Comparison of ENCODE assay signal across 8 cellular contexts in the genomic region with DNA sequence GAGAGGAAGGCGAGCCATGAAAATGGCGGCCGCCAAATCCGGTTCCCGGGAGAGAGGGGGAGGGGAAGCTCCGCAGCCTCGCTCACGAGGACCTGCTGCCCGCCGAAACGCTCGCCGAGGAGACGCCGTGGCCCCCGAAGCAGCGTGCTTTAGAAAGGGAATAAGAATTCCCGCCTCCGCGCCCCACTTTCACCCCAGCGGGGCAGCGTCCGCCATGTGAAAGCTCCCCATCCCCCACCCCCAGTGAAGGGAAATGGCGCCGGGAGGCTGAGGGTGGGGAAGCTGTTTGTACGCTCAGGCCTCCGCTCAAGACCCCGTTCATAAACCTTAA. TPM values are rescaled to one million over a fixed set of nuclear protein-coding genes. Genes with fewer than 3 reads are reported as not detected.
A peak's percentile ranks its signal among the peaks of the same experiment; 100 is the strongest.
DNase-seq lines count a peak whose midpoint lies in the region; ATAC-seq and TF ChIP-seq lines count a peak whose summit lies in the region.

No MANE protein-coding gene starts in this region.

- peaks cover 37 to 39% of the 10 kb centered on the region in 2 donors for H3K36me3 Mint-ChIP-seq in CD14-positive monocyte

- no peaks in the 10 kb centered on the region for H3K27me3 ChIP-seq in lung (ENCODE audit: control insufficient read depth, insufficient read depth)

- peaks cover 1 to 15% of the 10 kb centered on the region in 2 donors for H3K36me3 ChIP-seq in lung (ENCODE audit: control insufficient read depth in 2 of 2, insufficient read depth in 2 of 2, low read length in 2 of 2)

- intact Hi-C loops in CD14-positive monocyte (cut with micrococcal nuclease): loop anchor here (5.0 to 10.0 kb wide), 4 partner anchors 92 to 305 kb away; partner anchors contain the start of gene SNX10 (in 1 of the 2)

- peaks cover 46% of the 10 kb centered on the region for H3K4me1 Mint-ChIP-seq in CD14-positive monocyte

- H3K27ac Mint-ChIP-seq in CD14-positive monocyte: peak overlapping the region; percentile 92 to 100 (median 100)

- peak overlapping the region; percentile 95 to 99 for H3K27ac ChIP-seq in lung (ENCODE audit: low read depth in 1 of 2, low read length in 1 of 2)

- H3K9me3 Mint-ChIP-seq in CD14-positive monocyte: peaks cover 0 to 6% (median 2%) of the 10 kb centered on the region in 7 donors

- peaks cover 2 to 16% of the 10 kb centered on the region in 2 donors for H3K4me1 ChIP-seq in lung (ENCODE audit: control insufficient read depth in 2 of 2, insufficient read depth in 2 of 2, low read length in 2 of 2)

- ATAC-seq in lung (ENCODE audit: insufficient read depth, low FRiP score) (no peak), GM18502 (IDR thresholded peaks at IDR 0.05; ENCODE audit: poor library complexity, unreplicated experiment) (no peak)

- 0 to 1% methylated on average over 28 of the region's 28 CpGs for WGBS in lung, 2 donors

- no peak for TF ChIP-seq CTCF in CD14-positive monocyte (IDR thresholded peaks at IDR 0.05)
- TF ChIP-seq CTCF in lung (IDR thresholded peaks at IDR 0.05; ENCODE audit: control extremely low read depth, extremely low read depth): no peak

- H3K27me3 Mint-ChIP-seq in CD14-positive monocyte (ENCODE audit: low read depth in 3 of 3): peaks cover 0 to 4% (median 2%) of the 10 kb centered on the region in 3 donors

- peak overlapping the region; percentile 99 to 100 for H3K4me3 Mint-ChIP-seq in CD14-positive monocyte

- H3K4me3 ChIP-seq in lung: peak overlapping the region; percentile 85

- no peaks in the 10 kb centered on the region for H3K9me3 ChIP-seq in lung (ENCODE audit: control insufficient read depth in 2 of 2, insufficient read depth in 1 of 2, low read length in 1 of 2)

- DNase-seq in CD14-positive monocyte (ENCODE audit: low spot score) (peak; percentile 59), H4 (ENCODE audit: low spot score) (peak; percentile 73), NCI-H2196 (lab: John Stamatoyannopoulos, UW; ENCODE audit: unreplicated experiment) (peak; percentile 67), dedifferentiated amniotic fluid mesenchymal stem cell (ENCODE audit: extremely low spot score) (peak; percentile 34), lung (ENCODE audit: low spot score) (peak; percentile 68)
- DNase-seq in activated CD4-positive, alpha-beta T cell treated with anti-CD3 and anti-CD28 coated beads, Interleukin-2, amount 50 U/mL, for 24 hours (ENCODE audit: low read depth in 1 of 2, low spot score in 1 of 2): peak; percentile 73 to 78
- DNase-seq in stimulated activated CD4-positive, alpha-beta T cell treated with anti-CD3 and anti-CD28 coated beads, TNF-alpha, amount 100 ng/mL, for 4 hours (ENCODE audit: low read depth in 3 of 3): peak; percentile 58 to 68 (median 62)

RNA-seq across cellular contexts. Expression of gene HNRNPA2B1, which starts 0.5 kb away (rescaled TPM):
- 100 to 1,000 TPM; 269 to 391 TPM for polyA plus RNA-seq in CD14-positive monocyte
- total RNA-seq in H4 (2014; rRNA removed; shearing (Covaris generic)): 178 and 335 TPM in 2 replicates
- total RNA-seq in lung: 100 to 1,000 TPM; 363 to 424 TPM
- 100 to 1,000 TPM; 540 to 572 TPM for polyA plus RNA-seq in lung

RNA-seq across cellular contexts. Expression of gene CBX3, which starts 1.5 kb away (rescaled TPM):
- polyA plus RNA-seq in CD14-positive monocyte: 10 to 100 TPM; 63.7 to 78.1 TPM
- total RNA-seq in H4 (2014; rRNA removed; shearing (Covaris generic)): 516 and 552 TPM in 2 replicates
- 100 to 1,000 TPM in 1 of 2 donors, 10 to 100 TPM in 1; 77.7 to 136 TPM for total RNA-seq in lung
- polyA plus RNA-seq in lung: 10 to 100 TPM; 94.4 to 95.4 TPM

RNA-seq across cellular contexts. Expression of gene NFE2L3, which starts 48.1 kb away (rescaled TPM):
- polyA plus RNA-seq in CD14-positive monocyte (10 to 100 TPM; 10.6 to 17.2 TPM), lung (1 to 10 TPM; 3.6 to 5.3 TPM)
- total RNA-seq in H4 (2014; rRNA removed; shearing (Covaris generic)): 34.1 and 34.9 TPM in 2 replicates
- total RNA-seq in lung: 1 to 10 TPM; 4.9 to 6.5 TPM
